In genomic region chr10:105063796-105064195, GRCh38 we compare ENCODE assay signal across 8 cellular contexts.
DNase-seq lines count a peak whose midpoint lies in the region; ATAC-seq, FAIRE-seq and TF ChIP-seq lines count a peak whose summit lies in the region.

No MANE protein-coding gene starts in this region.

- H3K36me3 ChIP-seq in CD8-positive, alpha-beta memory T cell (ENCODE audit: insufficient read depth, low read length) = no peaks in the 10 kb centered on the region
- H3K36me3 ChIP-seq in prostate gland = no peaks in the 10 kb centered on the region
- H3K36me3 ChIP-seq in tibial artery = no peaks in the 10 kb centered on the region

- H3K27me3 Mint-ChIP-seq in CD8-positive, alpha-beta memory T cell = no peaks in the 10 kb centered on the region

- H3K4me3 Mint-ChIP-seq in CD8-positive, alpha-beta memory T cell = no peak overlapping the region

- H3K4me1 ChIP-seq in CD8-positive, alpha-beta memory T cell (ENCODE audit: insufficient read depth, low read length) = no peaks in the 10 kb centered on the region
- H3K4me1 ChIP-seq in prostate gland (replicated peaks) (no peaks in the 10 kb centered on the region), tibial artery (no peaks in the 10 kb centered on the region)

- intact Hi-C loops in left colon (cut with DNase I, micrococcal nuclease) = no loop called here
- intact Hi-C loops in prostate gland (cut with DNase I) = no loop called here
- intact Hi-C loops in tibial artery (cut with DNase I; ENCODE audit: low total_unique reads) = no loop called here

- FAIRE-seq in GM12891 (lab: Jason Lieb, UNC) = peak; percentile 51

- no peak overlapping the region for H3K4me3 ChIP-seq in CD8-positive, alpha-beta memory T cell (ENCODE audit: low read length)
- no peak overlapping the region for H3K4me3 ChIP-seq in prostate gland
- no peak overlapping the region for H3K4me3 ChIP-seq in tibial artery

- no peak for TF ChIP-seq POLR2A in GM12891 (IDR thresholded peaks at IDR 0.05; ENCODE audit: low read depth, low read length)
- no peak for TF ChIP-seq POLR2A in prostate gland (IDR thresholded peaks at IDR 0.05)

- no peaks in the 10 kb centered on the region for H3K36me3 Mint-ChIP-seq in CD8-positive, alpha-beta memory T cell

- peak; percentile 27 for DNase-seq in A172 (ENCODE audit: low spot score)
- no peak for DNase-seq in GM12891 (ENCODE audit: insufficient read length, low spot score)
- peak; percentile 16 for DNase-seq in HuH-7 (ENCODE audit: low spot score)
- DNase-seq in activated CD4-positive, alpha-beta T cell treated with anti-CD3 and anti-CD28 coated beads, Interleukin-2, amount 50 U/mL, for 48 hours = peak; percentile 15 to 29
- DNase-seq in left colon = peak in 1 of 2 donors; percentile 38
- no peak for DNase-seq in CD8-positive, alpha-beta memory T cell
- DNase-seq in prostate gland (ENCODE audit: low spot score) = no peak
- DNase-seq in tibial artery = no peak

- no peaks in the 10 kb centered on the region for H3K4me1 Mint-ChIP-seq in CD8-positive, alpha-beta memory T cell

- H3K27ac Mint-ChIP-seq in CD8-positive, alpha-beta memory T cell = no peak overlapping the region

- CTCF ChIA-PET in CD8-positive, alpha-beta memory T cell (lab: Charles Lee) = no interaction called here

- H3K27ac ChIP-seq in CD8-positive, alpha-beta memory T cell (ENCODE audit: low read depth, low read length) = no peak overlapping the region
- H3K27ac ChIP-seq in prostate gland (no peak overlapping the region), tibial artery (no peak overlapping the region)

- H3K27me3 ChIP-seq in CD8-positive, alpha-beta memory T cell (ENCODE audit: insufficient read depth, low read length, poor library complexity, severe bottlenecking) = no peaks in the 10 kb centered on the region
- H3K27me3 ChIP-seq in prostate gland (replicated peaks; ENCODE audit: insufficient read depth) = no peaks in the 10 kb centered on the region
- H3K27me3 ChIP-seq in tibial artery = no peaks in the 10 kb centered on the region

- H3K9me3 ChIP-seq in CD8-positive, alpha-beta memory T cell (ENCODE audit: low read length) = no peaks in the 10 kb centered on the region
- H3K9me3 ChIP-seq in prostate gland = no peaks in the 10 kb centered on the region
- H3K9me3 ChIP-seq in tibial artery = no peaks in the 10 kb centered on the region

- peak; percentile 73 for ATAC-seq in left colon

- POLR2A ChIA-PET in CD8-positive, alpha-beta memory T cell (lab: Charles Lee) = no interaction called here

- 43% methylated on average over 5 of the region's 5 CpGs for WGBS in prostate gland

- H3K9me3 Mint-ChIP-seq in CD8-positive, alpha-beta memory T cell = peaks cover 0 to 5% (median 2%) of the 10 kb centered on the region in 5 donors

- TF ChIP-seq CTCF in prostate gland (IDR thresholded peaks at IDR 0.05) (no peak), tibial artery (IDR thresholded peaks at IDR 0.05) (no peak)

TF ChIP-seq in GM12891, 5 proteins besides CTCF, POLR2A, EP300 and RAD21:
- TF ChIP-seq TAF1 (IDR thresholded peaks at IDR 0.05; ENCODE audit: low read depth, low read length) (no peak), POU2F2 (IDR thresholded peaks at IDR 0.05; ENCODE audit: low read depth, low read length) (no peak), PAX5 (IDR thresholded peaks at IDR 0.05; ENCODE audit: insufficient read depth, low read length, severe bottlenecking) (no peak), POLR2AphosphoS5 (IDR thresholded peaks at IDR 0.05; ENCODE audit: low read depth, low read length) (no peak), SPI1 (IDR thresholded peaks at IDR 0.05; ENCODE audit: low read depth, low read length) (no peak)
TF ChIP-seq in GM12891: peak in this region for 0.

Comparison
In these comparisons a context has a peak if more than half of its experiments do, and no peak if none do; other contexts are left out.
1. DNase-seq: peak in A172 (single experiment), HuH-7 (single experiment) and activated CD4-positive, alpha-beta T cell treated with anti-CD3 and anti-CD28 coated beads, Interleukin-2, amount 50 U/mL, for 48 hours (2 of 2); none in GM12891 (single experiment), CD8-positive, alpha-beta memory T cell (0 of 5), prostate gland (single experiment) and tibial artery (0 of 2).